Comparison of ENCODE assay signal across 23 cellular contexts in the genomic region with DNA sequence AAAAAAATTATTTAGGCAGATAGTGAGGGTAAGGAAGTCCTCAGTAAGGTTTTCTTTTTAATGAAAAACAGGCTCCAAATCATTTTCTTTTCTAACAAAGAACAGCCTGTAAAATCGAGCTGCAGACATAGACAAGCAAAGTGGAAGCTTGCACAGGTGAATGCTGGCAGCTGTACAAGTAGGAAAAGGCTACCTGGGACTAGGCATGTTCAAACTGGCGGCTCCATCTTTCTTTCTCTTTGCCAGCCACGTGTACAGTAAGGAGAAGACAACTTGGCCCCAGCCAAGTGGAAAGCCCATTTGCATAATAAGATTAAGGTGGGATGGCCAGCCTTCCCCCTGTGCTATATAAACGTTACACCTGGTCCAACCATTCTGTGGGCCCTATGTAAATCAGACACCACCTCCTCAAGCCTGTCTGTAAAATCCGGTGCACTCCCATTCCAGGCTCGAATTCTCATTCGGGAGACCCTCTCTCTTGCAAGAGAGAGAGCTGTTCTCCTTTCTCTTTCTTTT. TPM values are rescaled to one million over a fixed set of nuclear protein-coding genes. Genes with fewer than 3 reads are reported as not detected.
A peak's percentile ranks its signal among the peaks of the same experiment; 100 is the strongest.
DNase-seq lines count a peak whose midpoint lies in the region; ATAC-seq and TF ChIP-seq lines count a peak whose summit lies in the region.
"Had no signal": no experiment of that assay in that cellular context is flagged by ENCODE, and none has a peak within 500 bp of the region (broad histone marks: within the 10 kb centered on the region; RNA-seq: fewer than 3 reads in every experiment).

No MANE protein-coding gene starts in this region.

- BruUV-seq in PC-9 (replicated peaks; lab: Mats Ljungman, UMichigan) = no TSS peak

- no peak overlapping the region for H3K4me3 ChIP-seq in PC-9
- H3K4me3 ChIP-seq: right atrium auricular region, SJCRH30 had no signal

- peak overlapping the region in 3 of 6 donors; percentile 8 to 87 (median 44) for H3K27ac Mint-ChIP-seq in naive B cell
- H3K27ac Mint-ChIP-seq: T-helper 1 cell treated with Interleukin-12 subunit alpha and Interleukin-12 subunit beta and Interleukin-4 antibody, amounts not matched to agents 30 μg/mL and 1 μg/mL, for 36 hours had no signal

- no peaks in the 10 kb centered on the region for H3K36me3 ChIP-seq in PC-9 (ENCODE audit: low read depth)
- H3K36me3 ChIP-seq: right atrium auricular region, SJCRH30 had no signal

- no peaks in the 10 kb centered on the region for H3K79me2 ChIP-seq in PC-9 (ENCODE audit: low read depth)

- peak overlapping the region; percentile 9; the same call in 1 of the 2 replicates for H3K4me2 ChIP-seq in PC-9

- no peaks in the 10 kb centered on the region for H3K9me3 Mint-ChIP-seq in naive B cell
- H3K9me3 Mint-ChIP-seq: T-helper 1 cell treated with Interleukin-12 subunit alpha and Interleukin-12 subunit beta and Interleukin-4 antibody, amounts not matched to agents 30 μg/mL and 1 μg/mL, for 36 hours had no signal

- CTCF ChIA-PET in PC-9 (lab: Charles Lee) = no interaction called here

- DNase-seq in NCI-H187 (lab: John Stamatoyannopoulos, UW) (peak; percentile 38 to 74), PC-9 (no peak), naive B cell (no peak), DMS114 treated with DMSO at 0.1 percent for 48 hours (lab: John Stamatoyannopoulos, UW; ENCODE audit: unreplicated experiment) (no peak)
- DNase-seq in activated CD4-positive, CD25-positive, alpha-beta regulatory T cell (lab: John Stamatoyannopoulos, UW) = no peak
- DNase-seq: activated CD4-positive, alpha-beta T cell treated with anti-CD3 and anti-CD28 coated beads, Interleukin-2, amount 50 U/mL, for 1 hour; activated CD8-positive, alpha-beta memory T cell treated with anti-CD3 and anti-CD28 coated beads, Interleukin-2, amount 50 U/mL, for 48 hours; activated gamma-delta T cell treated with Interleukin-2 at 50 U/mL for 16 hours; caudate nucleus; dermis blood vessel endothelial cell; DND-41; foreskin melanocyte; NCI-H1694; NCI-H524 treated with DMSO at 0.1 percent for 48 hours; stimulated activated CD4-positive, alpha-beta T cell treated with anti-CD3 and anti-CD28 coated beads, Interleukin-12 subunit alpha, Interleukin-12 subunit beta, amount 100 ng/mL, for 4 hours had no signal

- H3K4me1 Mint-ChIP-seq in naive B cell = peaks cover 37 to 51% (median 47%) of the 10 kb centered on the region in 3 donors

- H4K20me1 ChIP-seq in PC-9 (ENCODE audit: insufficient read depth) = no peaks in the 10 kb centered on the region

- TF ChIP-seq CTCF in PC-9 (conservative IDR thresholded peaks at IDR 0.05) = no peak

- POLR2A ChIA-PET in PC-9 (lab: Charles Lee; ENCODE audit: unreplicated experiment) = no interaction called here

- H3F3A ChIP-seq in PC-9 (ENCODE audit: insufficient read depth, low read depth) = peaks cover 17% of the 10 kb centered on the region; the same call in 1 of the 2 replicates

- H3K27ac ChIP-seq in PC-9 = 0 out of 2 replicates have a peak overlapping the region, but pooled peaks have one; percentile 14
- H3K27ac ChIP-seq: right atrium auricular region, SJCRH30 had no signal

- ATAC-seq in GM19455 (IDR thresholded peaks at IDR 0.05; ENCODE audit: unreplicated experiment) = peak; percentile 24
- peak; percentile 29 to 40 for ATAC-seq in naive B cell (ENCODE audit: low read depth in 2 of 2)
- ATAC-seq in GM21390 (IDR thresholded peaks at IDR 0.05; ENCODE audit: unreplicated experiment) = no peak
- ATAC-seq in GM18520 (IDR thresholded peaks at IDR 0.05; ENCODE audit: unreplicated experiment) = no peak
- ATAC-seq: HepG2, Panc1 had no signal

- H3K36me3 Mint-ChIP-seq in naive B cell = peaks cover 0 to 4% of the 10 kb centered on the region in 2 donors

- peaks cover 18% of the 10 kb centered on the region; the same call in 1 of the 2 replicates for H3K9me3 ChIP-seq in PC-9 (ENCODE audit: insufficient read depth, low read depth)
- H3K9me3 ChIP-seq: right atrium auricular region, SJCRH30 had no signal

- H2AFZ ChIP-seq in PC-9 = no peak overlapping the region

- H3K4me1 ChIP-seq in PC-9 (replicated peaks; ENCODE audit: insufficient read depth) = peaks cover 32% of the 10 kb centered on the region
- H3K4me1 ChIP-seq: right atrium auricular region, SJCRH30 had no signal

- no peaks in the 10 kb centered on the region for H3K9me2 ChIP-seq in PC-9 (ENCODE audit: insufficient read depth)

- intact Hi-C loops in PC-9 (cut with micrococcal nuclease; ENCODE audit: unreplicated experiment) = no loop called here

- H3K27me3 ChIP-seq in PC-9 (ENCODE audit: insufficient read depth, low read depth) = no peaks in the 10 kb centered on the region
- H3K27me3 ChIP-seq: right atrium auricular region, SJCRH30 had no signal

- H3K27me3 Mint-ChIP-seq in naive B cell = no peaks in the 10 kb centered on the region

- peak overlapping the region; percentile 31 to 89 (median 66) for H3K4me3 Mint-ChIP-seq in naive B cell
- H3K4me3 Mint-ChIP-seq: T-helper 1 cell treated with Interleukin-12 subunit alpha and Interleukin-12 subunit beta and Interleukin-4 antibody, amounts not matched to agents 30 μg/mL and 1 μg/mL, for 36 hours had no signal

RNA-seq across cellular contexts. Expression of a gene that starts 27.0 kb away (rescaled TPM):
- 4.2 and 7.2 TPM in 2 replicates for total RNA-seq in PC-9 (2021)
- under 1 TPM in 3 of 6 donors, not detected in 3; 0.10 to 0.11 (median 0.10) TPM for polyA plus RNA-seq in naive B cell (ENCODE audit: low read depth in 6 of 6)

Comparison
In these comparisons a context has a peak if more than half of its experiments do, and no peak if none do; other contexts are left out.
1. ATAC-seq: peak in GM19455 (single experiment) and naive B cell (2 of 2); none in GM21390 (single experiment) and GM18520 (single experiment).
2. DNase-seq: peak in NCI-H187 (2 of 2); none in PC-9 (0 of 2), naive B cell (single experiment), DMS114 treated with DMSO at 0.1 percent for 48 hours (single experiment) and activated CD4-positive, CD25-positive, alpha-beta regulatory T cell (0 of 4).